ENCODE assay signal across 13 cellular contexts in the genomic region with DNA sequence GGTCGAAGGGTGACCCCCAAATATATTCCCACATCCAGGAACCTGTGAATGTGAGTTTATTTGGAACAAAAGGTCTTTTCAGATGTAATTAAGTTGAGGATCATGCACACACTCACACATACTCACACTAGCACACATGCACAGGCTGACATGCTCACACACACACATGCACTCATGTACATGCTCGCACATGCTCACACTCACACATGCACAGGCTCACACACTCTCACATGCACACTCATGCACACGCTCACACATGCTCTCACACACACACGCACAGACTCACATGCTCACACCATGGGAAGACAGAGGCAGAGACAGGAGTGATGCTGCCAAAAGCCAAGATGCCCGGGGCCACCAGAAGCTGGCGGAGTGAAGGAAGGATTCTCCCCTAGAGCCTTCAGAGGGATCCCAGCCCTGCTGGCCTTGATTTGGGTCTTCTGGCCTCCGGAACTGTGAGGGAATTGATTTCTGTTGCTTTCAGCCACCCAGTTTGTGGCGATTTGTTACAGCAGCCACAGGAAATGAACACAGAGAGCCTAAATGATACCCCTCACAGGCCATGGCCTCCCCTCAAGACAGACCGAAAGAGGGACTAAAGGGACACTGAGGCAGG.
"Had no signal": no experiment of that assay in that cellular context is flagged by ENCODE, and none has a peak within 500 bp of the region (broad histone marks: within the 10 kb centered on the region; RNA-seq: fewer than 3 reads in every experiment).

No MANE protein-coding gene starts in this region.

- H3K27me3 ChIP-seq: thyroid gland had no signal

- DNase-seq: activated CD4-positive, alpha-beta T cell treated with anti-CD3 and anti-CD28 coated beads, Interleukin-2, amount 50 U/mL, for 48 hours; activated gamma-delta T cell; activated T-cell treated with anti-CD3 and anti-CD28 coated beads, Interleukin-2, amount 50 U/mL, for 48 hours; caudate nucleus; cortex of kidney; effector CD8-positive, alpha-beta T cell; hippocampal formation; left ventricle myocardium superior; stimulated activated CD4-positive, alpha-beta T cell treated with anti-CD3 and anti-CD28 coated beads, Interleukin-1b, Interleukin-23, amount 100 ng/mL, for 48 hours; T-cell; T1000; thyroid gland had no signal

- H3K4me3 ChIP-seq: thyroid gland had no signal

- H3K9me3 ChIP-seq: thyroid gland had no signal

- H3K27ac ChIP-seq: thyroid gland had no signal

- H3K36me3 ChIP-seq: thyroid gland had no signal

- ATAC-seq: activated naive CD4-positive, alpha-beta T cell treated with anti-CD3 and anti-CD28 coated beads, Interleukin-2, amount 50 U/mL, for 72 hours; left ventricle myocardium superior; T-cell had no signal
